8 cellular contexts compared by ENCODE assay signal in the genomic region with DNA sequence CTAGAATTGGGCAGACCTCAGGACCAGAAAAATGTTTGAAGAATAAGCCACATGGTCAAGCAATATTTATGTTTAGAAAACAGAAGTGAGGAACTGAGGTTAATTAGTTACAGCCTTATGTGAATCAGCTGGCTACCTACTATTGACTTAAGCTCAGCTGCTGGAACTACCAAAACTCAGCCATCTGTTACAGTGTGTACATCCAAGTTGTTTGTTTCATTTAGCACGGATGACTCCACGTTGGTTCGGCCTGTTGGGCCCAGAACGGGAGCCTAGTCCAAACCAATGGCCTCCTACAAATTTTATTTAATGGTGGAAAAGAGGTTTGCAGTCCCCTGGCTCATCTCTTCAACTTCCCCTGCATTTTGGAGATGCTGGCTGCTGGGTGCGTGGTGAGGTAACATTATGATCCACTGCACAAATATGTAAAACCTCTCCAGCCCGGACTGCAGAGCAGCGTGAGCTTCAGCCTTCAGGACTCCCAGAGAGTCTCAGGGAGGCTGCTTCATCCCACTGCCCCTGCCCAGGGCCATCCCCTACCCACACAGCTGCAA.
DNase-seq lines count a peak whose midpoint lies in the region; ATAC-seq lines count a peak whose summit lies in the region.
"Had no signal": no experiment of that assay in that cellular context is flagged by ENCODE, and none has a peak within 500 bp of the region (broad histone marks: within the 10 kb centered on the region; RNA-seq: fewer than 3 reads in every experiment).

No MANE protein-coding gene starts in this region.

- ATAC-seq in GM19328 (IDR thresholded peaks at IDR 0.05; ENCODE audit: unreplicated experiment) (peak; percentile 35), HG03108 (IDR thresholded peaks at IDR 0.05; ENCODE audit: unreplicated experiment) (peak; percentile 68)

- DNase-seq in SW480 (ENCODE audit: low spot score), result peak; percentile 13
- peak; percentile 94 for DNase-seq in kidney tubule cell (ENCODE audit: low spot score)
- no peak for DNase-seq in AML-193 (lab: John Stamatoyannopoulos, UW)
- DNase-seq in central memory CD4-positive, alpha-beta T cell, result no peak
- DNase-seq in activated gamma-delta T cell treated with Interleukin-2 at 50 U/mL for 16 hours, result no peak
- DNase-seq: activated B cell treated with CpG ODN at 0.5 μM for 24 hours had no signal

Comparison
In these comparisons a context has a peak if more than half of its experiments do, and no peak if none do; other contexts are left out.
1. DNase-seq: peak in SW480 (single experiment) and kidney tubule cell (single experiment); none in AML-193 (0 of 2), central memory CD4-positive, alpha-beta T cell (single experiment) and activated gamma-delta T cell treated with Interleukin-2 at 50 U/mL for 16 hours (single experiment).